9 cellular contexts compared by ENCODE assay signal in the genomic region with DNA sequence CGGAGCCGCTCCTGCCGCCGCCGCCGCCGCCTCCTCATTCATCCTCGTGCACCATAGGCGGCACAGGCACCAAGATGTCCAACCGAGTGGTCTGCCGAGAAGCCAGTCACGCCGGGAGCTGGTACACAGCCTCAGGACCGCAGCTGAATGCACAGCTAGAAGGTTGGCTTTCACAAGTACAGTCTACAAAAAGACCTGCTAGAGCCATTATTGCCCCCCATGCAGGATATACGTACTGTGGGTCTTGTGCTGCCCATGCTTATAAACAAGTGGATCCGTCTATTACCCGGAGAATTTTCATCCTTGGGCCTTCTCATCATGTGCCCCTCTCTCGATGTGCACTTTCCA. TPM values are rescaled to one million over a fixed set of nuclear protein-coding genes. Genes with fewer than 3 reads are reported as not detected.
DNase-seq lines count a peak whose midpoint lies in the region; FAIRE-seq and TF ChIP-seq lines count a peak whose summit lies in the region.
"Not testable (repeated sequence)": the region's sequence is repeated elsewhere in the genome, so short reads cannot be mapped to it uniquely, and the experiment has no call there.
"Had no signal": no experiment of that assay in that cellular context is flagged by ENCODE, and none has a peak within 500 bp of the region (broad histone marks: within the 10 kb centered on the region; RNA-seq: fewer than 3 reads in every experiment).

No MANE protein-coding gene starts in this region.

- not testable (repeated sequence) for H3K14ac ChIP-seq in H1 (ENCODE audit: insufficient read length)

- H2BK5ac ChIP-seq in H1 (ENCODE audit: low read depth, low read length): not testable (repeated sequence)

- DNase-seq in CD4-positive, alpha-beta memory T cell; Jurkat, Clone E6-1 (ENCODE audit: low read depth, low spot score); activated naive CD8-positive, alpha-beta T cell treated with anti-CD3 and anti-CD28 coated beads for 36 hours; H1 (ENCODE audit: low read depth in 1 of 2, low spot score in 2 of 2); osteocyte (ENCODE audit: extremely low spot score, unreplicated experiment); tibial artery: not testable (repeated sequence)

- peaks cover 19 to 37% (median 28%) of the 10 kb centered on the region in 4 donors for H3K4me1 Mint-ChIP-seq in CD4-positive, alpha-beta memory T cell
- peaks cover 17% of the 10 kb centered on the region for H3K4me1 Mint-ChIP-seq in activated naive CD8-positive, alpha-beta T cell treated with anti-CD3 and anti-CD28 coated beads for 36 hours
- H3K4me1 Mint-ChIP-seq in osteocyte (ENCODE audit: unreplicated experiment): peaks cover 17% of the 10 kb centered on the region

- not testable (repeated sequence) for FAIRE-seq in H1 (lab: Jason Lieb, UNC)

- TF ChIP-seq EP300 in H1 (IDR thresholded peaks at IDR 0.05; ENCODE audit: borderline replicate concordance in 1 of 2, low read depth in 2 of 2, low read length in 2 of 2): not testable (repeated sequence)

- H3K27me3 Mint-ChIP-seq in CD4-positive, alpha-beta memory T cell; osteocyte (ENCODE audit: unreplicated experiment): not testable (repeated sequence)
- H3K27me3 Mint-ChIP-seq in activated naive CD8-positive, alpha-beta T cell treated with anti-CD3 and anti-CD28 coated beads for 36 hours: peaks cover 12% of the 10 kb centered on the region

- H4K5ac ChIP-seq in H1 (ENCODE audit: insufficient read length, low read depth, low read length): not testable (repeated sequence)

- H3K18ac ChIP-seq in H1 (ENCODE audit: extremely low read depth, low read length): not testable (repeated sequence)

- not testable (repeated sequence) for H3K27ac ChIP-seq in CD4-positive, alpha-beta memory T cell (ENCODE audit: low read depth, low read length); H1 (ENCODE audit: low read depth, low read length); iPS-18a (ENCODE audit: low read length)
- H3K27ac ChIP-seq in VCaP (peak overlapping the region; percentile 86), tibial artery (peak overlapping the region in 1 of 2 donors; percentile 80)

- not testable (repeated sequence) for H3K23me2 ChIP-seq in H1 (ENCODE audit: low read depth, low read length)

- H3K4me3 ChIP-seq in CD4-positive, alpha-beta memory T cell (ENCODE audit: low read length in 2 of 2): not testable (repeated sequence)
- peak overlapping the region; percentile 41 for H3K4me3 ChIP-seq in Jurkat, Clone E6-1 (ENCODE audit: low read length)
- peak overlapping the region in 2 of 4 experiments; percentile 22 to 56; a peak in 6 of 8 replicates for H3K4me3 ChIP-seq in H1 (ENCODE audit: extremely low read depth in 1 of 4, insufficient read depth in 2 of 4, low read depth in 3 of 4, low read length in 4 of 4)
- H3K4me3 ChIP-seq in iPS-18a (ENCODE audit: low read length): peak overlapping the region; percentile 44
- H3K4me3 ChIP-seq in tibial artery: peak overlapping the region; percentile 62 to 68

- WGBS in H1 (ENCODE audit: extremely low coverage in 1 of 2, insufficient coverage in 1 of 2, insufficient read length in 1 of 2, insufficient replicate concordance in 2 of 2, low coverage in 1 of 2, low lambda C conversion rate in 2 of 2, missing lambda C conversion rate in 1 of 2), 2 experiments: 24% methylated on average over 9 of the region's 18 CpGs; no CpG with 5 or more reads in 1 of the 2 experiments

- CTCF ChIA-PET in CD4-positive, alpha-beta memory T cell (lab: Charles Lee; ENCODE audit: partially characterized antibody); H1 (lab: Charles Lee; ENCODE audit: partially characterized antibody): not testable (repeated sequence)

- not testable (repeated sequence) for H3K9me3 Mint-ChIP-seq in CD4-positive, alpha-beta memory T cell; activated naive CD8-positive, alpha-beta T cell treated with anti-CD3 and anti-CD28 coated beads for 36 hours; osteocyte (ENCODE audit: unreplicated experiment)

- TF ChIP-seq CTCF in VCaP (conservative IDR thresholded peaks at IDR 0.05); H1 (IDR thresholded peaks at IDR 0.05; ENCODE audit: control extremely low read depth in 1 of 3, insufficient read depth in 1 of 3, low read depth in 1 of 3, low read length in 3 of 3); osteocyte (IDR thresholded peaks at IDR 0.05); tibial artery (IDR thresholded peaks at IDR 0.05): not testable (repeated sequence)

- H3K4me3 Mint-ChIP-seq in CD4-positive, alpha-beta memory T cell: peak overlapping the region; percentile 82 to 96 (median 88)
- H3K4me3 Mint-ChIP-seq in activated naive CD8-positive, alpha-beta T cell treated with anti-CD3 and anti-CD28 coated beads for 36 hours: peak overlapping the region; percentile 80
- peak overlapping the region; percentile 77 for H3K4me3 Mint-ChIP-seq in osteocyte (ENCODE audit: unreplicated experiment)

- H2AK5ac ChIP-seq in H1 (ENCODE audit: low read depth, low read length): not testable (repeated sequence)

- intact Hi-C loops in CD4-positive, alpha-beta memory T cell (cut with micrococcal nuclease); tibial artery (cut with DNase I; ENCODE audit: low total_unique reads): not testable (repeated sequence)

- H4K91ac ChIP-seq in H1 (replicated peaks; ENCODE audit: insufficient read length, low read length): not testable (repeated sequence)

- TF ChIP-seq POLR2A in H1 (IDR thresholded peaks at IDR 0.05; ENCODE audit: control extremely low read depth in 1 of 2, low read depth in 2 of 2, low read length in 2 of 2): not testable (repeated sequence)

- H3K27ac Mint-ChIP-seq in CD4-positive, alpha-beta memory T cell: peak overlapping the region; percentile 81 to 95 (median 85)
- peak overlapping the region; percentile 74 for H3K27ac Mint-ChIP-seq in activated naive CD8-positive, alpha-beta T cell treated with anti-CD3 and anti-CD28 coated beads for 36 hours
- peak overlapping the region; percentile 72 for H3K27ac Mint-ChIP-seq in osteocyte (ENCODE audit: unreplicated experiment)

- H3K79me2 ChIP-seq in H1 (ENCODE audit: control insufficient read depth in 1 of 2, insufficient read depth in 2 of 2, low read length in 2 of 2): not testable (repeated sequence)

- not testable (repeated sequence) for H2BK15ac ChIP-seq in H1 (ENCODE audit: low read length)

- not testable (repeated sequence) for H3K9ac ChIP-seq in H1 (replicated peaks in 1 of 4; ENCODE audit: extremely low read depth in 1 of 4, low read depth in 3 of 4, low read length in 3 of 4); iPS-18a (ENCODE audit: low read length)

- H2BK120ac ChIP-seq in H1 (replicated peaks; ENCODE audit: low read depth, low read length): not testable (repeated sequence)

- TF ChIP-seq RAD21 in H1 (IDR thresholded peaks at IDR 0.05 in 1 of 2, conservative IDR thresholded peaks at IDR 0.05 in 1 of 2; ENCODE audit: low read depth in 2 of 2, low read length in 2 of 2): not testable (repeated sequence)

- H3K36me3 ChIP-seq in CD4-positive, alpha-beta memory T cell (ENCODE audit: insufficient read depth, low read length); H1 (ENCODE audit: control insufficient read depth in 2 of 4, insufficient read depth in 4 of 4, low read length in 3 of 4); iPS-18a (ENCODE audit: control insufficient read depth, low read depth, low read length); tibial artery: not testable (repeated sequence)

- H2BK20ac ChIP-seq in H1 (ENCODE audit: low read length): not testable (repeated sequence)

- H3K4me2 ChIP-seq in H1 (ENCODE audit: insufficient read depth in 1 of 2, low read depth in 2 of 2, low read length in 2 of 2): peak overlapping the region; percentile 61 to 63

- not testable (repeated sequence) for H3K36me3 Mint-ChIP-seq in CD4-positive, alpha-beta memory T cell; activated naive CD8-positive, alpha-beta T cell treated with anti-CD3 and anti-CD28 coated beads for 36 hours; osteocyte (ENCODE audit: unreplicated experiment)

- H3K56ac ChIP-seq in H1 (replicated peaks; ENCODE audit: insufficient read length, low read depth, low read length): not testable (repeated sequence)

- H3K79me1 ChIP-seq in H1 (ENCODE audit: low read depth, low read length): not testable (repeated sequence)

- H3K23ac ChIP-seq in H1 (ENCODE audit: insufficient read length): not testable (repeated sequence)

- not testable (repeated sequence) for H3K9me3 ChIP-seq in CD4-positive, alpha-beta memory T cell (ENCODE audit: control insufficient read depth in 1 of 2, low read length in 2 of 2); H1 (ENCODE audit: insufficient read depth in 2 of 2, low read depth in 1 of 2, low read length in 1 of 2); iPS-18a (ENCODE audit: control insufficient read depth, low read depth, low read length); tibial artery

- not testable (repeated sequence) for H3K27me3 ChIP-seq in CD4-positive, alpha-beta memory T cell (ENCODE audit: insufficient read depth, low read length); tibial artery
- H3K27me3 ChIP-seq in H1 (replicated peaks in 1 of 4; ENCODE audit: control insufficient read depth in 3 of 4, extremely low read depth in 1 of 4, insufficient read depth in 3 of 4, low read length in 3 of 4): peaks cover 9 to 29% (median 15%) of the 10 kb centered on the region in 4 experiments
- H3K27me3 ChIP-seq in iPS-18a (ENCODE audit: control insufficient read depth, insufficient read depth, low read length): peaks cover 39% of the 10 kb centered on the region

- H3K4me1 ChIP-seq in CD4-positive, alpha-beta memory T cell (ENCODE audit: insufficient read depth, low read length): peaks cover 16% of the 10 kb centered on the region
- H3K4me1 ChIP-seq in H1 (replicated peaks in 1 of 4; ENCODE audit: control insufficient read depth in 3 of 4, insufficient read depth in 4 of 4, low read length in 3 of 4) (peaks cover 3 to 13% (median 4%) of the 10 kb centered on the region in 4 experiments; a peak in 6 of 7 replicates), tibial artery (peaks cover 0 to 17% (median 10%) of the 10 kb centered on the region in 4 donors)
- not testable (repeated sequence) for H3K4me1 ChIP-seq in iPS-18a (ENCODE audit: control insufficient read depth, low read depth, low read length)

- not testable (repeated sequence) for H3K4ac ChIP-seq in H1 (replicated peaks; ENCODE audit: insufficient read length, low read depth, low read length)

- H4K20me1 ChIP-seq in H1 (replicated peaks in 1 of 2; ENCODE audit: control insufficient read depth in 1 of 2, insufficient read depth in 2 of 2, low read length in 2 of 2): not testable (repeated sequence)

- H2AFZ ChIP-seq in H1 (ENCODE audit: low read length): peak overlapping the region; percentile 81

- POLR2A ChIA-PET in CD4-positive, alpha-beta memory T cell (lab: Charles Lee; ENCODE audit: partially characterized antibody); H1 (lab: Charles Lee; ENCODE audit: partially characterized antibody): not testable (repeated sequence)

- not testable (repeated sequence) for H4K8ac ChIP-seq in H1 (ENCODE audit: extremely low read depth, insufficient read depth, low read length)

- H2BK12ac ChIP-seq in H1 (ENCODE audit: low read depth, low read length): not testable (repeated sequence)

RNA-seq across cellular contexts. Expression of a gene that starts 4.5 kb away (rescaled TPM):
- 1 to 10 TPM; 9.2 to 9.3 TPM for total RNA-seq in CD4-positive, alpha-beta memory T cell
- 10 to 100 TPM; 15.6 to 24.9 TPM for polyA plus RNA-seq in CD4-positive, alpha-beta memory T cell
- polyA plus RNA-seq in Jurkat, Clone E6-1 (2012; ENCODE audit: insufficient read depth, insufficient read length): 1.6 TPM
- total RNA-seq in activated naive CD8-positive, alpha-beta T cell treated with anti-CD3 and anti-CD28 coated beads for 36 hours: 1 to 10 TPM; 9.5 to 9.7 TPM
- 4.3 TPM in 2 replicates for total RNA-seq in H1 (2021; fragmentation: NEBNext Ultra II Directional; extraction: Animal tissue kit (Norgen Biotek cat#: 25700))
- polyA plus RNA-seq in H1 (2011; rRNA removed): 1.2 and 1.5 TPM in 2 replicates
- 1.5 TPM for polyA plus RNA-seq in H1 (2011; cell fraction: cytosol; rRNA removed)
- 1.0 TPM for polyA plus RNA-seq in H1 (2011; cell fraction: nucleus; rRNA removed)
- 1.7 to 2.4 TPM (median 1.9 TPM) in 4 replicates for polyA plus RNA-seq in H1 (2012, experiment 1 of 2)
- 1.7 TPM for polyA plus RNA-seq in H1 (2012, experiment 2 of 2)
- polyA plus RNA-seq in H1 (2013, experiment 1 of 2): 8.8 TPM
- polyA plus RNA-seq in H1 (2013, experiment 2 of 2): 8.4 TPM
- polyA minus RNA-seq in H1 (2011; rRNA and poly(A)+ RNA removed): 0.15 TPM in 1 of 2 replicates, not detected in the other
- polyA minus RNA-seq in H1 (2011; cell fraction: cytosol; rRNA and poly(A)+ RNA removed): not detected
- polyA minus RNA-seq in H1 (2011; cell fraction: nucleus; rRNA and poly(A)+ RNA removed): 0.70 TPM
- total RNA-seq in osteocyte: 7.5 and 7.9 TPM in 2 replicates
- total RNA-seq: left lobe of liver had no signal

RNA-seq across cellular contexts. Expression of a gene that starts 26.2 kb away (rescaled TPM):
- total RNA-seq in CD4-positive, alpha-beta memory T cell: 10 to 100 TPM; 24.0 to 27.3 TPM
- 10 to 100 TPM in 1 of 2 donors, 1 to 10 TPM in 1; 3.2 to 13.7 TPM for polyA plus RNA-seq in CD4-positive, alpha-beta memory T cell
- polyA plus RNA-seq in Jurkat, Clone E6-1 (2012; ENCODE audit: insufficient read depth, insufficient read length): 9.6 TPM
- total RNA-seq in activated naive CD8-positive, alpha-beta T cell treated with anti-CD3 and anti-CD28 coated beads for 36 hours: 10 to 100 TPM in 1 of 2 experiments, 1 to 10 TPM in 1; 9.9 to 10.9 TPM
- total RNA-seq in H1 (2021; fragmentation: NEBNext Ultra II Directional; extraction: Animal tissue kit (Norgen Biotek cat#: 25700)): 9.9 and 10.6 TPM in 2 replicates
- polyA plus RNA-seq in H1 (2011; rRNA removed): 2.8 and 4.1 TPM in 2 replicates
- polyA plus RNA-seq in H1 (2011; cell fraction: cytosol; rRNA removed): 3.5 TPM
- polyA plus RNA-seq in H1 (2011; cell fraction: nucleus; rRNA removed): 5.0 TPM
- 2.8 to 8.3 TPM (median 4.5 TPM) in 4 replicates for polyA plus RNA-seq in H1 (2012, experiment 1 of 2)
- 1.6 TPM for polyA plus RNA-seq in H1 (2012, experiment 2 of 2)
- polyA plus RNA-seq in H1 (2013, experiment 1 of 2): 3.4 TPM
- polyA plus RNA-seq in H1 (2013, experiment 2 of 2): 2.8 TPM
- 7.5 and 8.2 TPM in 2 replicates for polyA minus RNA-seq in H1 (2011; rRNA and poly(A)+ RNA removed)
- 8.1 TPM for polyA minus RNA-seq in H1 (2011; cell fraction: cytosol; rRNA and poly(A)+ RNA removed)
- polyA minus RNA-seq in H1 (2011; cell fraction: nucleus; rRNA and poly(A)+ RNA removed): 6.9 TPM
- 14.3 and 16.5 TPM in 2 replicates for total RNA-seq in osteocyte
